In the genomic region with DNA sequence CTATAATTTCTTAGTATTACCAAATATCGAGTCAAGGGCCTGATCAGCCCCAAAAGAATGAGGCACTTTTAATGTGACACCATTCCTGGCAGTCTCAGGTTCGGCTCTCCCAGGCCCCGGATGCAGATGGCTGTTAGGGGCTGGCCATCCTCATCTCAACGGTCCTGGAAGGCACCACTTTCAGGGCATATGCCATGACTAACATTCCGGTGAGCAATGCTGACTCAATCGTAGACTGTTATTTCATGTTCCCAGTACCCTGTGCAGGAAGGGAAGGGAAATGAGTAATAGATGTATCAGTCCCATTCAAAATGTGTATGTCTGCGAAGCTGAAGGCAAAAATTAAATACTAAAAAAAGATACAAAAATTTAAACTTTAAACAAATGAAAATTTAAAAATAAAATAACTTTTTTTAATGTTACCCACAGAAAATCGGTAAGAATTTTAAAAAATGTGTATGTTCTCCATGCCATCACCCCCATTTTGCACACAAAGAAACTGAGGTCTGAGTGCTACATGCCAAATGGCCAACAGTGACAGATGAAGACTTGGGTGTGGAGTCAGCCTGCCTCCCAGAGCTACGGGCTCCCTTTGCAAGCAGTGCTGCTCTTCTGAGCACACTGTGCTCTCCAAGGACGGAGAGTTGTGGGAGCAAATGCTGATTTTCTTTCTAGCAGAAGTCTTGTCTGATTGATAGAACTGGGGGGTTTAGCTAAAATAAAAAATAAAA, we compare ENCODE assay signal across 8 cellular contexts.
DNase-seq lines count a peak whose midpoint lies in the region; ATAC-seq and TF ChIP-seq lines count a peak whose summit lies in the region.

No MANE protein-coding gene starts in this region.

- H3K4me3 ChIP-seq in adipocyte (ENCODE audit: low read length): peak overlapping the region; percentile 67

- TF ChIP-seq POLR2A in GM18505 (IDR thresholded peaks at IDR 0.05; ENCODE audit: borderline replicate concordance, extremely low read depth, insufficient read depth, insufficient read length): no peak

- peak; percentile 99 for DNase-seq in LHCN-M2 (ENCODE audit: low read depth)
- peak; percentile 92 for DNase-seq in adipocyte (ENCODE audit: low read depth)
- DNase-seq in non-pigmented ciliary epithelial cell (ENCODE audit: low read depth): peak; percentile 94
- no peak for DNase-seq in NCI-H524 treated with DMSO at 0.1 percent for 48 hours (lab: John Stamatoyannopoulos, UW)

- peak overlapping the region; percentile 80 for H3K9ac ChIP-seq in adipocyte (ENCODE audit: low read length)

- no peaks in the 10 kb centered on the region for H3K36me3 ChIP-seq in adipocyte (ENCODE audit: control insufficient read depth, insufficient read depth, low read length, severe bottlenecking)

- H3K27me3 ChIP-seq in adipocyte (replicated peaks; ENCODE audit: control insufficient read depth, insufficient read depth, low read length): no peaks in the 10 kb centered on the region

- H3K9me3 ChIP-seq in adipocyte (ENCODE audit: control insufficient read depth, low read length): no peaks in the 10 kb centered on the region

- H3K4me1 ChIP-seq in adipocyte (ENCODE audit: control insufficient read depth, insufficient read depth, low read length): peaks cover 40% of the 10 kb centered on the region

- peak; percentile 62 for ATAC-seq in GM18505 (IDR thresholded peaks at IDR 0.05; ENCODE audit: unreplicated experiment)
- no peak for ATAC-seq in GM19328 (IDR thresholded peaks at IDR 0.05; ENCODE audit: unreplicated experiment)
- no peak for ATAC-seq in HG02678 (IDR thresholded peaks at IDR 0.05; ENCODE audit: unreplicated experiment)
- no peak for ATAC-seq in GM19324 (IDR thresholded peaks at IDR 0.05; ENCODE audit: low FRiP score, unreplicated experiment)
